ENCODE assay signal across 1 cellular context in genomic region chr7:44574286-44574872, GRCh38.
TF ChIP-seq lines count a peak whose summit lies in the region.

No MANE protein-coding gene starts in this region.

TF ChIP-seq in K562, 482 proteins besides CTCF, POLR2A, EP300 and RAD21:
- 0 out of 6 replicates have a peak, but pooled peaks of 1 of the 3 experiments have one; percentile 13 for TF ChIP-seq ZBTB11 (CRISPR knock-in tag; IDR thresholded peaks at IDR 0.05)
- TF ChIP-seq, protein P1, sequence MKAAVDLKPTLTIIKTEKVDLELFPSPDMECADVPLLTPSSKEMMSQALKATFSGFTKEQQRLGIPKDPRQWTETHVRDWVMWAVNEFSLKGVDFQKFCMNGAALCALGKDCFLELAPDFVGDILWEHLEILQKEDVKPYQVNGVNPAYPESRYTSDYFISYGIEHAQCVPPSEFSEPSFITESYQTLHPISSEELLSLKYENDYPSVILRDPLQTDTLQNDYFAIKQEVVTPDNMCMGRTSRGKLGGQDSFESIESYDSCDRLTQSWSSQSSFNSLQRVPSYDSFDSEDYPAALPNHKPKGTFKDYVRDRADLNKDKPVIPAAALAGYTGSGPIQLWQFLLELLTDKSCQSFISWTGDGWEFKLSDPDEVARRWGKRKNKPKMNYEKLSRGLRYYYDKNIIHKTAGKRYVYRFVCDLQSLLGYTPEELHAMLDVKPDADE (conservative IDR thresholded peaks at IDR 0.05; ENCODE audit: control insufficient read depth, low read depth, low read length): no peak
- TF ChIP-seq ZNF263 (CRISPR knock-in tag; IDR thresholded peaks at IDR 0.05; ENCODE audit: borderline replicate concordance): peak; percentile 65
- peak; percentile 11 for TF ChIP-seq CHD1 (IDR thresholded peaks at IDR 0.05; ENCODE audit: low read length)
- TF ChIP-seq, protein P2, sequence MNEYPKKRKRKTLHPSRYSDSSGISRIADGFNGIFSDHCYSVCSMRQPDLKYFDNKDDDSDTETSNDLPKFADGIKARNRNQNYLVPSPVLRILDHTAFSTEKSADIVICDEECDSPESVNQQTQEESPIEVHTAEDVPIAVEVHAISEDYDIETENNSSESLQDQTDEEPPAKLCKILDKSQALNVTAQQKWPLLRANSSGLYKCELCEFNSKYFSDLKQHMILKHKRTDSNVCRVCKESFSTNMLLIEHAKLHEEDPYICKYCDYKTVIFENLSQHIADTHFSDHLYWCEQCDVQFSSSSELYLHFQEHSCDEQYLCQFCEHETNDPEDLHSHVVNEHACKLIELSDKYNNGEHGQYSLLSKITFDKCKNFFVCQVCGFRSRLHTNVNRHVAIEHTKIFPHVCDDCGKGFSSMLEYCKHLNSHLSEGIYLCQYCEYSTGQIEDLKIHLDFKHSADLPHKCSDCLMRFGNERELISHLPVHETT (CRISPR knock-in tag; conservative IDR thresholded peaks at IDR 0.05 in 1 of 2, IDR thresholded peaks at IDR 0.05 in 1 of 2): peak in 1 of 2 experiments; percentile 16; a peak in 1 of 4 replicates
- TF ChIP-seq PPARD (CRISPR knock-in tag; IDR thresholded peaks at IDR 0.05): no peak
- TF ChIP-seq ZNF140 (CRISPR knock-in tag; IDR thresholded peaks at IDR 0.05): no peak
- TF ChIP-seq, protein P3, sequence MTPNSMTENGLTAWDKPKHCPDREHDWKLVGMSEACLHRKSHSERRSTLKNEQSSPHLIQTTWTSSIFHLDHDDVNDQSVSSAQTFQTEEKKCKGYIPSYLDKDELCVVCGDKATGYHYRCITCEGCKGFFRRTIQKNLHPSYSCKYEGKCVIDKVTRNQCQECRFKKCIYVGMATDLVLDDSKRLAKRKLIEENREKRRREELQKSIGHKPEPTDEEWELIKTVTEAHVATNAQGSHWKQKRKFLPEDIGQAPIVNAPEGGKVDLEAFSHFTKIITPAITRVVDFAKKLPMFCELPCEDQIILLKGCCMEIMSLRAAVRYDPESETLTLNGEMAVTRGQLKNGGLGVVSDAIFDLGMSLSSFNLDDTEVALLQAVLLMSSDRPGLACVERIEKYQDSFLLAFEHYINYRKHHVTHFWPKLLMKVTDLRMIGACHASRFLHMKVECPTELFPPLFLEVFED (CRISPR knock-in tag; conservative IDR thresholded peaks at IDR 0.05): no peak
- TF ChIP-seq ZNF24 (IDR thresholded peaks at IDR 0.05): 0 out of 2 replicates have a peak, but pooled peaks have one; percentile 16
- TF ChIP-seq HBP1 (CRISPR knock-in tag; IDR thresholded peaks at IDR 0.05): no peak
- no peak for TF ChIP-seq NR2C1 (IDR thresholded peaks at IDR 0.05)
- TF ChIP-seq NR2C1 (tag; IDR thresholded peaks at IDR 0.05): no peak
- TF ChIP-seq HSF4 (CRISPR knock-in tag; IDR thresholded peaks at IDR 0.05; ENCODE audit: borderline replicate concordance): no peak
- TF ChIP-seq MAZ (CRISPR knock-in tag; conservative IDR thresholded peaks at IDR 0.05 in 1 of 2, IDR thresholded peaks at IDR 0.05 in 1 of 2): no peak
